In genomic region chr5:41414598-41414997, GRCh38 we compare ENCODE assay signal across 10 cellular contexts.
DNase-seq lines count a peak whose midpoint lies in the region; ATAC-seq and TF ChIP-seq lines count a peak whose summit lies in the region.
"Had no signal": no experiment of that assay in that cellular context is flagged by ENCODE, and none has a peak within 500 bp of the region (broad histone marks: within the 10 kb centered on the region; RNA-seq: fewer than 3 reads in every experiment).

No MANE protein-coding gene starts in this region.

- no peak overlapping the region for H3K27ac Mint-ChIP-seq in activated naive CD8-positive, alpha-beta T cell treated with anti-CD3 and anti-CD28 coated beads for 36 hours

- no peaks in the 10 kb centered on the region for H3K36me3 Mint-ChIP-seq in activated naive CD8-positive, alpha-beta T cell treated with anti-CD3 and anti-CD28 coated beads for 36 hours

- H3K9me3 ChIP-seq in mucosa of descending colon (no peaks in the 10 kb centered on the region), MM.1S (replicated peaks; ENCODE audit: insufficient read depth, low read length) (no peaks in the 10 kb centered on the region)
- H3K9me3 ChIP-seq: Peyer's patch had no signal

- H3K9ac ChIP-seq in MM.1S (ENCODE audit: low read length), result no peak overlapping the region

- H3K4me3 Mint-ChIP-seq in activated naive CD8-positive, alpha-beta T cell treated with anti-CD3 and anti-CD28 coated beads for 36 hours, result no peak overlapping the region
- H3K4me3 Mint-ChIP-seq: stimulated activated naive CD8-positive, alpha-beta T cell treated with anti-CD3 and anti-CD28 coated beads, Interleukin-15, amount 100 ng/mL, for 72 hours had no signal

- H3K4me2 ChIP-seq in MM.1S (ENCODE audit: low read depth, low read length), result no peak overlapping the region

- DNase-seq in DMS53 treated with DMSO at 0.1 percent for 48 hours (lab: John Stamatoyannopoulos, UW; ENCODE audit: unreplicated experiment) (peak; percentile 17), HuH-7.5 (ENCODE audit: low spot score) (peak; percentile 34), dedifferentiated amniotic fluid mesenchymal stem cell (ENCODE audit: extremely low spot score) (peak; percentile 77), mucosa of descending colon (no peak), MM.1S (no peak), DMS114 treated with DMSO at 0.1 percent for 48 hours (lab: John Stamatoyannopoulos, UW; ENCODE audit: unreplicated experiment) (no peak), NCI-H2107 (lab: John Stamatoyannopoulos, UW) (no peak)
- DNase-seq in activated naive CD8-positive, alpha-beta T cell treated with anti-CD3 and anti-CD28 coated beads for 36 hours, result no peak
- DNase-seq: stimulated activated naive CD8-positive, alpha-beta T cell treated with anti-CD3 and anti-CD28 coated beads, Interleukin-15, amount 100 ng/mL, for 72 hours had no signal

- no peaks in the 10 kb centered on the region for H3K79me2 ChIP-seq in MM.1S (ENCODE audit: low read length)

- H3K4me1 Mint-ChIP-seq in activated naive CD8-positive, alpha-beta T cell treated with anti-CD3 and anti-CD28 coated beads for 36 hours, result no peaks in the 10 kb centered on the region
- H3K4me1 Mint-ChIP-seq: stimulated activated naive CD8-positive, alpha-beta T cell treated with anti-CD3 and anti-CD28 coated beads, Interleukin-15, amount 100 ng/mL, for 72 hours had no signal

- H3K4me1 ChIP-seq in mucosa of descending colon (ENCODE audit: low read depth) (no peaks in the 10 kb centered on the region), MM.1S (ENCODE audit: low read length) (no peaks in the 10 kb centered on the region)
- H3K4me1 ChIP-seq: Peyer's patch had no signal

- no peaks in the 10 kb centered on the region for H3K27me3 ChIP-seq in MM.1S (replicated peaks; ENCODE audit: insufficient read depth, low read length)
- H3K27me3 ChIP-seq: Peyer's patch had no signal

- H4K20me1 ChIP-seq in MM.1S (ENCODE audit: insufficient read depth, low read length), result no peaks in the 10 kb centered on the region

- intact Hi-C loops in mucosa of descending colon (cut with DNase I, micrococcal nuclease), result no loop called here

- H3K27me3 Mint-ChIP-seq in activated naive CD8-positive, alpha-beta T cell treated with anti-CD3 and anti-CD28 coated beads for 36 hours, result no peaks in the 10 kb centered on the region
- H3K27me3 Mint-ChIP-seq: stimulated activated naive CD8-positive, alpha-beta T cell treated with anti-CD3 and anti-CD28 coated beads, Interleukin-15, amount 100 ng/mL, for 72 hours had no signal

- H3K27ac ChIP-seq in MM.1S (ENCODE audit: low read length), result no peak overlapping the region
- H3K27ac ChIP-seq: Peyer's patch had no signal

- H2AFZ ChIP-seq in MM.1S (ENCODE audit: low read length), result no peak overlapping the region

- H3K4me3 ChIP-seq in mucosa of descending colon, result no peak overlapping the region
- no peak overlapping the region for H3K4me3 ChIP-seq in MM.1S (ENCODE audit: low read length)
- H3K4me3 ChIP-seq: Peyer's patch had no signal

- no peaks in the 10 kb centered on the region for H3F3A ChIP-seq in MM.1S (ENCODE audit: insufficient read depth, low read length)

- ATAC-seq in mucosa of descending colon, result peak; percentile 31
- ATAC-seq: stimulated activated naive CD8-positive, alpha-beta T cell treated with anti-CD3 and anti-CD28 coated beads, Interleukin-15, amount 100 ng/mL, for 72 hours had no signal

- H3K36me3 ChIP-seq in mucosa of descending colon (ENCODE audit: low read depth) (no peaks in the 10 kb centered on the region), MM.1S (replicated peaks; ENCODE audit: insufficient read depth, low read length) (no peaks in the 10 kb centered on the region)
- H3K36me3 ChIP-seq: Peyer's patch had no signal

- no peaks in the 10 kb centered on the region for H3K9me2 ChIP-seq in MM.1S (replicated peaks; ENCODE audit: insufficient read depth, low read length)

- H3K9me3 Mint-ChIP-seq in activated naive CD8-positive, alpha-beta T cell treated with anti-CD3 and anti-CD28 coated beads for 36 hours, result no peaks in the 10 kb centered on the region
- H3K9me3 Mint-ChIP-seq: stimulated activated naive CD8-positive, alpha-beta T cell treated with anti-CD3 and anti-CD28 coated beads, Interleukin-15, amount 100 ng/mL, for 72 hours had no signal

- TF ChIP-seq CTCF in mucosa of descending colon (IDR thresholded peaks at IDR 0.05) (no peak), MM.1S (IDR thresholded peaks at IDR 0.05; ENCODE audit: low read length) (no peak)

Comparison
In these comparisons a context has a peak if more than half of its experiments do, and no peak if none do; other contexts are left out.
1. DNase-seq: peak in DMS53 treated with DMSO at 0.1 percent for 48 hours (single experiment), HuH-7.5 (single experiment) and dedifferentiated amniotic fluid mesenchymal stem cell (single experiment); none in mucosa of descending colon (0 of 3), activated naive CD8-positive, alpha-beta T cell treated with anti-CD3 and anti-CD28 coated beads for 36 hours (single experiment), MM.1S (single experiment), DMS114 treated with DMSO at 0.1 percent for 48 hours (single experiment) and NCI-H2107 (single experiment).